Comparison of ENCODE assay signal across 2 cellular contexts in the genomic region with DNA sequence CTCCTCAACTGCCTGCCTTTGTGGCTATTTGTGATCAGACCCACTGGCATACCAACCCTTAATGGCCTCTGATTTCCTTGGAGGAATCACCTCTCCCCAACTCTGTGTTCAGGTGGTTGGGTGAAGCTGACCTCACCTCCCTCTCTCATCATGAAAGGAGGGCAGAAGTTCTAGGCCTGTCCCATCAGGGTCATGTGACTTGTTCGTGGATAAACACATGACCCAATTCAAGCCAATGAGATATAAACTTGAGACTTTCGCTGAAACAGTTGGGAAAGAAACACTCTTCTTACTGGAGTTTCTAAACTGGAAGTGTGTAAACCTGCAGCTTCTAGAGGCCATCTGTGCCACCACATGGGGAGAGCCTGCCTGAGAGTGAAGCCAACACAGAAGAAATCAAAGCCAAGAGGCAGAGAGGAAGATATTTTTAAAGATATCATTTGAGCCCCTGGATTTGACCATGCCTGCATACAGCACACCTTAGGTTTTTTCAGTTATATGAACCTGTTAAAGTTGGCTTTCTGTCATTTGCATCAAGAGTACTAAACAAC.
A peak's percentile ranks its signal among the peaks of the same experiment; 100 is the strongest.
TF ChIP-seq lines count a peak whose summit lies in the region.

No MANE protein-coding gene starts in this region.

TF ChIP-seq in IMR-90, 13 proteins besides CTCF, POLR2A, EP300 and RAD21 (continued from another document):
- TF ChIP-seq, protein P1, sequence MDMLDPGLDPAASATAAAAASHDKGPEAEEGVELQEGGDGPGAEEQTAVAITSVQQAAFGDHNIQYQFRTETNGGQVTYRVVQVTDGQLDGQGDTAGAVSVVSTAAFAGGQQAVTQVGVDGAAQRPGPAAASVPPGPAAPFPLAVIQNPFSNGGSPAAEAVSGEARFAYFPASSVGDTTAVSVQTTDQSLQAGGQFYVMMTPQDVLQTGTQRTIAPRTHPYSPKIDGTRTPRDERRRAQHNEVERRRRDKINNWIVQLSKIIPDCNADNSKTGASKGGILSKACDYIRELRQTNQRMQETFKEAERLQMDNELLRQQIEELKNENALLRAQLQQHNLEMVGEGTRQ (IDR thresholded peaks at IDR 0.05; ENCODE audit: low read depth, low read length), result peak; percentile 51
- no peak for TF ChIP-seq NFE2L2 (IDR thresholded peaks at IDR 0.05; ENCODE audit: low read depth, low read length)

TF ChIP-seq in WTC11, 78 proteins besides CTCF, POLR2A, EP300 and RAD21 (continued from another document):
- TF ChIP-seq, protein P2, sequence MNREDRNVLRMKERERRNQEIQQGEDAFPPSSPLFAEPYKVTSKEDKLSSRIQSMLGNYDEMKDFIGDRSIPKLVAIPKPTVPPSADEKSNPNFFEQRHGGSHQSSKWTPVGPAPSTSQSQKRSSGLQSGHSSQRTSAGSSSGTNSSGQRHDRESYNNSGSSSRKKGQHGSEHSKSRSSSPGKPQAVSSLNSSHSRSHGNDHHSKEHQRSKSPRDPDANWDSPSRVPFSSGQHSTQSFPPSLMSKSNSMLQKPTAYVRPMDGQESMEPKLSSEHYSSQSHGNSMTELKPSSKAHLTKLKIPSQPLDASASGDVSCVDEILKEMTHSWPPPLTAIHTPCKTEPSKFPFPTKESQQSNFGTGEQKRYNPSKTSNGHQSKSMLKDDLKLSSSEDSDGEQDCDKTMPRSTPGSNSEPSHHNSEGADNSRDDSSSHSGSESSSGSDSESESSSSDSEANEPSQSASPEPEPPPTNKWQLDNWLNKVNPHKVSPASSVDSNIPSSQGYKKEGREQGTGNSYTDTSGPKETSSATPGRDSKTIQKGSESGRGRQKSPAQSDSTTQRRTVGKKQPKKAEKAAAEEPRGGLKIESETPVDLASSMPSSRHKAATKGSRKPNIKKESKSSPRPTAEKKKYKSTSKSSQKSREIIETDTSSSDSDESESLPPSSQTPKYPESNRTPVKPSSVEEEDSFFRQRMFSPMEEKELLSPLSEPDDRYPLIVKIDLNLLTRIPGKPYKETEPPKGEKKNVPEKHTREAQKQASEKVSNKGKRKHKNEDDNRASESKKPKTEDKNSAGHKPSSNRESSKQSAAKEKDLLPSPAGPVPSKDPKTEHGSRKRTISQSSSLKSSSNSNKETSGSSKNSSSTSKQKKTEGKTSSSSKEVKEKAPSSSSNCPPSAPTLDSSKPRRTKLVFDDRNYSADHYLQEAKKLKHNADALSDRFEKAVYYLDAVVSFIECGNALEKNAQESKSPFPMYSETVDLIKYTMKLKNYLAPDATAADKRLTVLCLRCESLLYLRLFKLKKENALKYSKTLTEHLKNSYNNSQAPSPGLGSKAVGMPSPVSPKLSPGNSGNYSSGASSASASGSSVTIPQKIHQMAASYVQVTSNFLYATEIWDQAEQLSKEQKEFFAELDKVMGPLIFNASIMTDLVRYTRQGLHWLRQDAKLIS (CRISPR knock-in tag; IDR thresholded peaks at IDR 0.05; ENCODE audit: borderline replicate concordance), result no peak
- TF ChIP-seq, protein P1 (CRISPR knock-in tag; IDR thresholded peaks at IDR 0.05), result peak; percentile 40; the same call in 1 of the 2 replicates
